In genomic region chr1:247204177-247204647, GRCh38 we compare ENCODE assay signal across 29 cellular contexts. TPM values are rescaled to one million over a fixed set of nuclear protein-coding genes. Genes with fewer than 3 reads are reported as not detected.
DNase-seq lines count a peak whose midpoint lies in the region; ATAC-seq, FAIRE-seq and TF ChIP-seq lines count a peak whose summit lies in the region.
"Had no signal": no experiment of that assay in that cellular context is flagged by ENCODE, and none has a peak within 500 bp of the region (broad histone marks: within the 10 kb centered on the region; RNA-seq: fewer than 3 reads in every experiment).

No MANE protein-coding gene starts in this region.

- H3K9me1 ChIP-seq in endothelial cell of umbilical vein (replicated peaks; ENCODE audit: control insufficient read depth, extremely low read depth, insufficient read depth, low read length) = no peaks in the 10 kb centered on the region

- no peak overlapping the region for H3K9ac ChIP-seq in endothelial cell of umbilical vein (replicated peaks; ENCODE audit: extremely low read depth, insufficient read depth, low read length)

- H3K79me2 ChIP-seq in endothelial cell of umbilical vein (ENCODE audit: control insufficient read depth, insufficient read depth, low read length) = peaks cover 80% of the 10 kb centered on the region

- POLR2A ChIA-PET in CD8-positive, alpha-beta T cell (lab: Charles Lee) = no interaction called here
- POLR2A ChIA-PET in endothelial cell of umbilical vein (lab: Charles Lee) = no interaction called here

- no peaks in the 10 kb centered on the region for H3K27me3 ChIP-seq in CD8-positive, alpha-beta T cell (ENCODE audit: insufficient read depth, low read length)
- H3K27me3 ChIP-seq in endothelial cell of umbilical vein (ENCODE audit: control insufficient read depth in 2 of 2, insufficient read depth in 2 of 2, low read length in 2 of 2) = no peaks in the 10 kb centered on the region
- no peaks in the 10 kb centered on the region for H3K27me3 ChIP-seq in brain microvascular endothelial cell (replicated peaks)
- H3K27me3 ChIP-seq: colonic mucosa, sigmoid colon had no signal

- no peak overlapping the region for H2AFZ ChIP-seq in endothelial cell of umbilical vein (ENCODE audit: low read depth, low read length)

- peaks cover 73% of the 10 kb centered on the region for H3K36me3 Mint-ChIP-seq in CD8-positive, alpha-beta T cell

- peak overlapping the region; percentile 6 for H3K27ac Mint-ChIP-seq in CD8-positive, alpha-beta T cell
- H3K27ac Mint-ChIP-seq: activated CD4-positive, alpha-beta memory T cell treated with anti-CD3 and anti-CD28 coated beads, Interleukin-2, amount 10 ng/mL, durations not matched to agents 7 days and 5 days; activated naive CD8-positive, alpha-beta T cell treated with anti-CD3 and anti-CD28 coated beads, Interleukin-2, amount 50 U/mL, for 24 hours; T-helper 2 cell treated with Interferon-gamma antibody and Interleukin-4, amounts not matched to agents 5 μg/mL and 100 μg/mL, for 36 hours had no signal

- peaks cover 5% of the 10 kb centered on the region for H3K9me3 Mint-ChIP-seq in CD8-positive, alpha-beta T cell

- DNase-seq in CD8-positive, alpha-beta T cell = no peak
- DNase-seq in KBM-7 (peak; percentile 17), SKM-1 treated with dmso at 0.1 percent for 144 hours (lab: John Stamatoyannopoulos, UW; ENCODE audit: unreplicated experiment) (peak; percentile 46), endothelial cell of umbilical vein (ENCODE audit: low read depth, low spot score) (peak; percentile 35), brain microvascular endothelial cell (no peak)
- DNase-seq: activated CD4-positive, alpha-beta memory T cell treated with anti-CD3 and anti-CD28 coated beads, Interleukin-2, amount 10 ng/mL, durations not matched to agents 7 days and 5 days; activated CD4-positive, CD25-positive, alpha-beta regulatory T cell; activated gamma-delta T cell; activated naive CD8-positive, alpha-beta T cell treated with anti-CD3 and anti-CD28 coated beads, Interleukin-2, amount 50 U/mL, for 24 hours; colonic mucosa; HCEC 1CT; NCI-H1048; NCI-H2107; NCI-H510A; NK-92 treated with Interleukin-12 subunit alpha and Interleukin-12 subunit beta, amount 100 ng/mL, for 24 hours; posterior cingulate gyrus; sigmoid colon; stimulated activated CD4-positive, alpha-beta T cell treated with anti-CD3 and anti-CD28 coated beads, Interleukin-15, amount 100 ng/mL, for 24 hours; substantia nigra had no signal

- H4K20me1 ChIP-seq in endothelial cell of umbilical vein (replicated peaks; ENCODE audit: control insufficient read depth, extremely low read depth, insufficient read depth, low read length) = no peaks in the 10 kb centered on the region

- no peak for TF ChIP-seq CTCF in CD8-positive, alpha-beta T cell (IDR thresholded peaks at IDR 0.05)
- no peak for TF ChIP-seq CTCF in endothelial cell of umbilical vein (IDR thresholded peaks at IDR 0.05; ENCODE audit: extremely low read depth in 1 of 2, insufficient read depth in 1 of 2, low read depth in 1 of 2, low read length in 2 of 2)
- TF ChIP-seq CTCF in brain microvascular endothelial cell (IDR thresholded peaks at IDR 0.05; ENCODE audit: low read depth, low read length, missing control alignments) = no peak

- H3K4me3 Mint-ChIP-seq in CD8-positive, alpha-beta T cell = no peak overlapping the region
- H3K4me3 Mint-ChIP-seq: activated CD4-positive, alpha-beta memory T cell treated with anti-CD3 and anti-CD28 coated beads, Interleukin-2, amount 10 ng/mL, durations not matched to agents 7 days and 5 days; activated naive CD8-positive, alpha-beta T cell treated with anti-CD3 and anti-CD28 coated beads, Interleukin-2, amount 50 U/mL, for 24 hours; T-helper 2 cell treated with Interferon-gamma antibody and Interleukin-4, amounts not matched to agents 5 μg/mL and 100 μg/mL, for 36 hours had no signal

- TF ChIP-seq POLR2A in endothelial cell of umbilical vein (IDR thresholded peaks at IDR 0.05; ENCODE audit: low read depth, low read length) = no peak

- intact Hi-C loops in CD8-positive, alpha-beta T cell (cut with DNase I, micrococcal nuclease) = no loop called here
- intact Hi-C loops in endothelial cell of umbilical vein (cut with micrococcal nuclease) = no loop called here

- no peak overlapping the region for H3K4me2 ChIP-seq in endothelial cell of umbilical vein (ENCODE audit: insufficient read depth, low read length)

- peaks cover 4% of the 10 kb centered on the region for H3K9me3 ChIP-seq in CD8-positive, alpha-beta T cell (ENCODE audit: low read length)
- no peaks in the 10 kb centered on the region for H3K9me3 ChIP-seq in endothelial cell of umbilical vein (replicated peaks; ENCODE audit: control insufficient read depth, insufficient read depth, low read length)
- H3K9me3 ChIP-seq: colonic mucosa, sigmoid colon had no signal

- CTCF ChIA-PET in CD8-positive, alpha-beta T cell (lab: Charles Lee) = no interaction called here
- CTCF ChIA-PET in endothelial cell of umbilical vein (lab: Charles Lee) = no interaction called here

- no peak overlapping the region for H3K4me3 ChIP-seq in CD8-positive, alpha-beta T cell (ENCODE audit: low read depth, low read length)
- H3K4me3 ChIP-seq in endothelial cell of umbilical vein (replicated peaks in 1 of 3; ENCODE audit: insufficient read depth in 1 of 3, low read depth in 1 of 3, low read length in 3 of 3) = no peak overlapping the region
- no peak overlapping the region for H3K4me3 ChIP-seq in brain microvascular endothelial cell (ENCODE audit: low read depth, low read length)
- H3K4me3 ChIP-seq: colonic mucosa, sigmoid colon had no signal

- no peaks in the 10 kb centered on the region for H3K27me3 Mint-ChIP-seq in CD8-positive, alpha-beta T cell (ENCODE audit: low read depth)
- H3K27me3 Mint-ChIP-seq: activated CD4-positive, alpha-beta memory T cell treated with anti-CD3 and anti-CD28 coated beads, Interleukin-2, amount 10 ng/mL, durations not matched to agents 7 days and 5 days; activated naive CD8-positive, alpha-beta T cell treated with anti-CD3 and anti-CD28 coated beads, Interleukin-2, amount 50 U/mL, for 24 hours had no signal

- peaks cover 17% of the 10 kb centered on the region for H3K4me1 ChIP-seq in CD8-positive, alpha-beta T cell (ENCODE audit: insufficient read depth, low read length)
- H3K4me1 ChIP-seq in endothelial cell of umbilical vein (ENCODE audit: control insufficient read depth, extremely low read depth, insufficient read depth, low read length) = peaks cover 8% of the 10 kb centered on the region
- H3K4me1 ChIP-seq: colonic mucosa had no signal

- peaks cover 8% of the 10 kb centered on the region for H3K36me3 ChIP-seq in CD8-positive, alpha-beta T cell (ENCODE audit: insufficient read depth, low read length)
- H3K36me3 ChIP-seq in endothelial cell of umbilical vein (ENCODE audit: control insufficient read depth in 2 of 2, extremely low read depth in 1 of 2, insufficient read depth in 2 of 2, low read length in 2 of 2) = peaks cover 7 to 10% of the 10 kb centered on the region in 2 experiments
- H3K36me3 ChIP-seq in brain microvascular endothelial cell (replicated peaks) = peaks cover 23% of the 10 kb centered on the region
- H3K36me3 ChIP-seq: colonic mucosa had no signal

- dilution Hi-C loops in endothelial cell of umbilical vein (cut with MboI; ENCODE audit: extremely low pct_ligation_motif_present, low sequenced_read_pairs) = no loop called here

- in situ Hi-C loops in KBM-7 (cut with MboI; ENCODE audit: low pct_unique_long_range_greater_than_20kb, low sequenced_read_pairs) (no loop called here), brain microvascular endothelial cell (cut with HindIII; ENCODE audit: low pct_ligation_motif_present, low sequenced_read_pairs) (no loop called here)

- no TSS peak for BruUV-seq in endothelial cell of umbilical vein (replicated peaks; lab: Mats Ljungman, UMichigan)

- no peak for ATAC-seq in CD8-positive, alpha-beta T cell
- ATAC-seq in GM19023 (IDR thresholded peaks at IDR 0.05; ENCODE audit: unreplicated experiment) (no peak), GM21447 (IDR thresholded peaks at IDR 0.05; ENCODE audit: unreplicated experiment) (no peak), GM21367 (IDR thresholded peaks at IDR 0.05; ENCODE audit: unreplicated experiment) (no peak)
- ATAC-seq: activated naive CD8-positive, alpha-beta T cell treated with anti-CD3 and anti-CD28 coated beads, Interleukin-2, amount 50 U/mL, for 24 hours; left lobe of liver had no signal

- FAIRE-seq in endothelial cell of umbilical vein (lab: Jason Lieb, UNC) = peak; percentile 67

- no peak overlapping the region for H3K27ac ChIP-seq in CD8-positive, alpha-beta T cell (ENCODE audit: low read depth, low read length)
- H3K27ac ChIP-seq in endothelial cell of umbilical vein (ENCODE audit: insufficient read depth, low read depth, low read length) (peak overlapping the region; percentile 25), brain microvascular endothelial cell (no peak overlapping the region)
- H3K27ac ChIP-seq: C4-2B, colonic mucosa, sigmoid colon had no signal

- peaks cover 59% of the 10 kb centered on the region for H3K4me1 Mint-ChIP-seq in CD8-positive, alpha-beta T cell (ENCODE audit: low read depth)

TF ChIP-seq in endothelial cell of umbilical vein, 7 proteins besides CTCF, POLR2A, EP300 and RAD21 (continues in another document):
- TF ChIP-seq GATA2 (IDR thresholded peaks at IDR 0.05; ENCODE audit: insufficient read depth, insufficient read length, low read depth, low read length) = peak; percentile 10
- TF ChIP-seq JUN (IDR thresholded peaks at IDR 0.05; ENCODE audit: borderline replicate concordance, insufficient read depth, insufficient read length, low read depth) = peak; percentile 58

RNA-seq across cellular contexts. Expression of gene ZNF124, which starts 32.4 kb away (rescaled TPM):
- 10 to 100 TPM; 22.4 to 23.4 TPM for total RNA-seq in CD8-positive, alpha-beta T cell
- total RNA-seq in endothelial cell of umbilical vein = 20.3 and 25.6 TPM in 2 replicates
- 2.8 and 3.5 TPM in 2 replicates for polyA plus RNA-seq in endothelial cell of umbilical vein
- polyA plus RNA-seq in endothelial cell of umbilical vein (2011; cell fraction: cytosol; rRNA removed) = 5.9 and 6.0 TPM in 2 replicates
- polyA plus RNA-seq in endothelial cell of umbilical vein (2011; cell fraction: nucleus; rRNA removed) = 13.8 and 16.3 TPM in 2 replicates
- 6.2 and 8.5 TPM in 2 replicates for polyA plus RNA-seq in endothelial cell of umbilical vein (2012)
- polyA minus RNA-seq in endothelial cell of umbilical vein = 24.5 and 24.9 TPM in 2 replicates
- 82.1 TPM for polyA minus RNA-seq in endothelial cell of umbilical vein (2011; cell fraction: cytosol; rRNA and poly(A)+ RNA removed)
- 23.2 and 34.7 TPM in 2 replicates for polyA minus RNA-seq in endothelial cell of umbilical vein (2011; cell fraction: nucleus; rRNA and poly(A)+ RNA removed)

RNA-seq across cellular contexts. Expression of gene VN1R5, which starts 51.7 kb away (rescaled TPM):
- total RNA-seq in CD8-positive, alpha-beta T cell = not detected
- not detected in 2 replicates for total RNA-seq in endothelial cell of umbilical vein
- not detected in 2 replicates for polyA plus RNA-seq in endothelial cell of umbilical vein
- not detected in 2 replicates for polyA plus RNA-seq in endothelial cell of umbilical vein (2011; cell fraction: cytosol; rRNA removed)
- polyA plus RNA-seq in endothelial cell of umbilical vein (2011; cell fraction: nucleus; rRNA removed) = not detected in 2 replicates
- polyA plus RNA-seq in endothelial cell of umbilical vein (2012) = not detected in 2 replicates
- polyA minus RNA-seq in endothelial cell of umbilical vein = not detected in 2 replicates
- polyA minus RNA-seq in endothelial cell of umbilical vein (2011; cell fraction: cytosol; rRNA and poly(A)+ RNA removed) = not detected
- polyA minus RNA-seq in endothelial cell of umbilical vein (2011; cell fraction: nucleus; rRNA and poly(A)+ RNA removed) = not detected in 2 replicates
- total RNA-seq: activated CD4-positive, alpha-beta memory T cell treated with anti-CD3 and anti-CD28 coated beads, Interleukin-2, amount 10 ng/mL, durations not matched to agents 7 days and 5 days; colonic mucosa; left lobe of liver; mononuclear cell; sigmoid colon; urinary bladder had no signal
- polyA plus RNA-seq: AG04450, neural cell, sigmoid colon, urinary bladder had no signal

Comparison
In these comparisons a context has a peak if more than half of its experiments do, and no peak if none do; other contexts are left out.
1. DNase-seq: peak in KBM-7 (single experiment), SKM-1 treated with dmso at 0.1 percent for 144 hours (single experiment) and endothelial cell of umbilical vein (single experiment); none in CD8-positive, alpha-beta T cell (0 of 7) and brain microvascular endothelial cell (single experiment).